ENCODE assay signal across 8 cellular contexts in genomic region chr2:157628532-157629415, GRCh38. TPM values are rescaled to one million over a fixed set of nuclear protein-coding genes. Genes with fewer than 3 reads are reported as not detected.
DNase-seq lines count a peak whose midpoint lies in the region; ATAC-seq and TF ChIP-seq lines count a peak whose summit lies in the region.

TSS of gene ACVR1C (minus strand) at chr2:157628864. CDS start at chr2:157628644, 220 bp downstream.

- no peaks in the 10 kb centered on the region for H3K9me3 Mint-ChIP-seq in natural killer cell

- peaks cover 10 to 21% of the 10 kb centered on the region in 2 donors for H3K4me1 Mint-ChIP-seq in natural killer cell

- no peak within 1 kb of the TSS for H3K27ac ChIP-seq in HL-60 (replicated peaks)

- H3K27ac Mint-ChIP-seq in natural killer cell, result no peak within 1 kb of the TSS

- ATAC-seq in GM19467 (IDR thresholded peaks at IDR 0.05; ENCODE audit: unreplicated experiment), result peak; percentile 94
- peak; percentile 87 for ATAC-seq in natural killer cell
- peak; percentile 87 for ATAC-seq in stimulated activated naive CD8-positive, alpha-beta T cell treated with anti-CD3 and anti-CD28 coated beads, Interleukin-15, Interleukin-2, amounts not matched to agents 100 U/mL and 50 U/mL, for 24 hours

- peak; percentile 35 for TF ChIP-seq CTCF in HL-60 (IDR thresholded peaks at IDR 0.05; ENCODE audit: insufficient read depth, low read length)
- TF ChIP-seq CTCF in fibroblast of pulmonary artery (IDR thresholded peaks at IDR 0.05; ENCODE audit: low read length, missing control alignments), result peak; percentile 50
- TF ChIP-seq CTCF in natural killer cell (IDR thresholded peaks at IDR 0.05), result peak; percentile 32

- intact Hi-C loops in natural killer cell (cut with micrococcal nuclease), result no loop called here

- DNase-seq in COLO829 (ENCODE audit: low spot score) (peak; percentile 53), HL-60 (ENCODE audit: low read depth in 1 of 2, low spot score in 1 of 2) (peak in 1 of 2 experiments; percentile 15), OCI-M1 (lab: John Stamatoyannopoulos, UW) (peak; percentile 91), fibroblast of pulmonary artery (ENCODE audit: low read depth) (peak; percentile 44), natural killer cell (peak; percentile 54)
- peak; percentile 59 for DNase-seq in activated T-helper 9 cell treated with anti-CD3 and anti-CD28 coated beads, Interleukin-2, amount 50 U/mL, for 16 hours (ENCODE audit: low read depth)
- DNase-seq in stimulated activated naive CD8-positive, alpha-beta T cell treated with anti-CD3 and anti-CD28 coated beads, Interleukin-15, Interleukin-2, amounts not matched to agents 100 U/mL and 50 U/mL, for 24 hours, result peak; percentile 65

- H3K27me3 ChIP-seq in HL-60 (ENCODE audit: insufficient read depth, poor library complexity, severe bottlenecking), result peaks cover 34% of the 10 kb centered on the region

- H3K27me3 Mint-ChIP-seq in natural killer cell (ENCODE audit: low read depth in 2 of 2), result peaks cover 7 to 12% of the 10 kb centered on the region in 2 donors

- H3K4me3 ChIP-seq in HL-60 (replicated peaks; ENCODE audit: insufficient read depth, low read length) (peak within 1 kb of the TSS; percentile 44), fibroblast of pulmonary artery (replicated peaks; ENCODE audit: low read depth, low read length) (peak within 1 kb of the TSS; percentile 52)

- H3K4me3 Mint-ChIP-seq in natural killer cell, result peak within 1 kb of the TSS; percentile 86

- no peaks in the 10 kb centered on the region for H3K36me3 Mint-ChIP-seq in natural killer cell

RNA-seq across cellular contexts. Expression of gene ACVR1C, which starts in this region (rescaled TPM):
- total RNA-seq in natural killer cell, result under 1 TPM; 0.05 to 0.45 (median 0.19) TPM

Comparison
In these comparisons a context has a peak if more than half of its experiments do, and no peak if none do; other contexts are left out.
1. Peak in DNase-seq and ATAC-seq in natural killer cell; RNA of the gene not detected or under 1 TPM.